9 cellular contexts compared by ENCODE assay signal in genomic region chr1:206560021-206560716, GRCh38. TPM values are rescaled to one million over a fixed set of nuclear protein-coding genes. Genes with fewer than 3 reads are reported as not detected.
A peak's percentile ranks its signal among the peaks of the same experiment; 100 is the strongest.
DNase-seq lines count a peak whose midpoint lies in the region; ATAC-seq and TF ChIP-seq lines count a peak whose summit lies in the region.
"Had no signal": no experiment of that assay in that cellular context is flagged by ENCODE, and none has a peak within 500 bp of the region (broad histone marks: within the 10 kb centered on the region; RNA-seq: fewer than 3 reads in every experiment).

No MANE protein-coding gene starts in this region.

- H3K14ac ChIP-seq in mesenchymal stem cell (ENCODE audit: low read length in 2 of 2) = no peak overlapping the region

- H3K4ac ChIP-seq in mesenchymal stem cell (ENCODE audit: low read depth in 1 of 2, low read length in 2 of 2) = no peak overlapping the region

- intact Hi-C loops in activated naive CD4-positive, alpha-beta T cell treated with anti-CD3 and anti-CD28 coated beads for 36 hours (cut with micrococcal nuclease) = loop anchor here (1.0 kb wide), 1 partner anchor 8 kb away; no protein-coding TSS in a partner anchor
- intact Hi-C loops in transverse colon (cut with DNase I; ENCODE audit: low total_unique reads) = no loop called here

- WGBS in mesenchymal stem cell = 60% methylated on average over 10 of the region's 10 CpGs
- WGBS in transverse colon (ENCODE audit: low coverage in 1 of 2), 2 donors = 57 to 65% methylated on average over 8 to 10 of the region's 10 CpGs

- DNase-seq in activated naive CD4-positive, alpha-beta T cell treated with anti-CD3 and anti-CD28 coated beads for 36 hours = peak; percentile 83
- no peak for DNase-seq in activated naive CD4-positive, alpha-beta T cell treated with anti-CD3 and anti-CD28 coated beads, Interleukin-2, amount 50 U/mL, for 16 hours
- DNase-seq in mesenchymal stem cell (peak; percentile 38), transverse colon (no peak), NCI-H345 (lab: John Stamatoyannopoulos, UW) (no peak)

- H3K36me3 Mint-ChIP-seq in activated naive CD4-positive, alpha-beta T cell treated with anti-CD3 and anti-CD28 coated beads for 36 hours (ENCODE audit: low read depth) = peaks cover 80% of the 10 kb centered on the region
- H3K36me3 Mint-ChIP-seq in activated T-helper 17 cell treated with anti-CD3 and anti-CD28 coated beads, Interleukin-2, amount 50 U/mL, for 72 hours (ENCODE audit: low read depth) = peaks cover 88% of the 10 kb centered on the region

- in situ Hi-C loops in transverse colon (cut with MboI; ENCODE audit: low pct_ligation_motif_present in 1 of 4, low pct_unique_long_range_greater_than_20kb in 1 of 4, low sequenced_read_pairs in 3 of 4) = no loop called here

- no peak overlapping the region for H3K18ac ChIP-seq in mesenchymal stem cell (ENCODE audit: low read depth in 1 of 2, low read length in 2 of 2)

- no peak overlapping the region for H2BK120ac ChIP-seq in mesenchymal stem cell (ENCODE audit: low read depth, low read length)

- H3K27me3 ChIP-seq in mesenchymal stem cell (ENCODE audit: control insufficient read depth in 1 of 2, insufficient read depth in 1 of 2, low read length in 2 of 2) = peaks cover 3 to 26% of the 10 kb centered on the region in 2 experiments
- H3K27me3 ChIP-seq in transverse colon = no peaks in the 10 kb centered on the region
- H3K27me3 ChIP-seq: dorsolateral prefrontal cortex had no signal

- no peak overlapping the region for H3K9ac ChIP-seq in mesenchymal stem cell (ENCODE audit: low read length)

- H3K4me1 ChIP-seq in mesenchymal stem cell (ENCODE audit: control insufficient read depth, insufficient read depth, low read depth, low read length) (peaks cover 13% of the 10 kb centered on the region), transverse colon (peaks cover 10 to 65% (median 27%) of the 10 kb centered on the region in 4 donors)

- peak overlapping the region; percentile 13 for H2BK15ac ChIP-seq in mesenchymal stem cell (ENCODE audit: low read depth, poor library complexity, severe bottlenecking)

- H3K27me3 Mint-ChIP-seq in activated naive CD4-positive, alpha-beta T cell treated with anti-CD3 and anti-CD28 coated beads for 36 hours (ENCODE audit: low read depth) = no peaks in the 10 kb centered on the region
- H3K27me3 Mint-ChIP-seq in activated T-helper 17 cell treated with anti-CD3 and anti-CD28 coated beads, Interleukin-2, amount 50 U/mL, for 72 hours = no peaks in the 10 kb centered on the region

- peaks cover 57% of the 10 kb centered on the region for H3K4me1 Mint-ChIP-seq in activated naive CD4-positive, alpha-beta T cell treated with anti-CD3 and anti-CD28 coated beads for 36 hours (ENCODE audit: low read depth)
- peaks cover 36% of the 10 kb centered on the region for H3K4me1 Mint-ChIP-seq in activated T-helper 17 cell treated with anti-CD3 and anti-CD28 coated beads, Interleukin-2, amount 50 U/mL, for 72 hours

- CTCF ChIA-PET in activated naive CD4-positive, alpha-beta T cell treated with anti-CD3 and anti-CD28 coated beads for 36 hours (lab: Charles Lee) = interaction anchor here (0.6 to 21.2 kb wide), 6 partner anchors 9 to 52 kb away, joined by 3 to 511 read pairs (median 4); partner anchors contain the start of gene EIF2D

- H3K4me2 ChIP-seq in mesenchymal stem cell (ENCODE audit: low read length, poor library complexity, severe bottlenecking) = no peak overlapping the region

- peak overlapping the region; percentile 96 for H3K4me3 Mint-ChIP-seq in activated naive CD4-positive, alpha-beta T cell treated with anti-CD3 and anti-CD28 coated beads for 36 hours
- peak overlapping the region; percentile 84 for H3K4me3 Mint-ChIP-seq in activated T-helper 17 cell treated with anti-CD3 and anti-CD28 coated beads, Interleukin-2, amount 50 U/mL, for 72 hours

- peak overlapping the region; percentile 100 for H3K27ac Mint-ChIP-seq in activated naive CD4-positive, alpha-beta T cell treated with anti-CD3 and anti-CD28 coated beads for 36 hours
- H3K27ac Mint-ChIP-seq in activated T-helper 17 cell treated with anti-CD3 and anti-CD28 coated beads, Interleukin-2, amount 50 U/mL, for 72 hours = peak overlapping the region; percentile 84

- H3K23ac ChIP-seq in mesenchymal stem cell (ENCODE audit: low read length in 2 of 2) = no peak overlapping the region

- no peak overlapping the region for H4K8ac ChIP-seq in mesenchymal stem cell (ENCODE audit: low read length)

- no peaks in the 10 kb centered on the region for H3K9me3 Mint-ChIP-seq in activated naive CD4-positive, alpha-beta T cell treated with anti-CD3 and anti-CD28 coated beads for 36 hours
- H3K9me3 Mint-ChIP-seq in activated T-helper 17 cell treated with anti-CD3 and anti-CD28 coated beads, Interleukin-2, amount 50 U/mL, for 72 hours = no peaks in the 10 kb centered on the region

- H3K79me1 ChIP-seq in mesenchymal stem cell (replicated peaks; ENCODE audit: low read length, poor library complexity, severe bottlenecking) = no peaks in the 10 kb centered on the region

- H3K4me3 ChIP-seq in mesenchymal stem cell (ENCODE audit: insufficient read depth in 1 of 2, low read depth in 1 of 2, low read length in 2 of 2) = no peak overlapping the region
- peak overlapping the region in 1 of 4 donors; percentile 80 for H3K4me3 ChIP-seq in transverse colon

- no peak overlapping the region for H3K27ac ChIP-seq in mesenchymal stem cell (ENCODE audit: low read length, poor library complexity, severe bottlenecking)
- H3K27ac ChIP-seq in transverse colon = peak overlapping the region; percentile 78 to 88 (median 83)

- no peak for TF ChIP-seq POLR2A in transverse colon (IDR thresholded peaks at IDR 0.05)

- no peak overlapping the region for H2AK5ac ChIP-seq in mesenchymal stem cell (ENCODE audit: low read length, severe bottlenecking)

- H2AFZ ChIP-seq in mesenchymal stem cell (ENCODE audit: low read depth, low read length) = no peak overlapping the region

- H3K9me3 ChIP-seq in mesenchymal stem cell (ENCODE audit: control insufficient read depth, low read length) (no peaks in the 10 kb centered on the region), transverse colon (no peaks in the 10 kb centered on the region)

- no peak for TF ChIP-seq CTCF in transverse colon (IDR thresholded peaks at IDR 0.05)

- no peak overlapping the region for H4K91ac ChIP-seq in mesenchymal stem cell (ENCODE audit: low read length)

- H2BK12ac ChIP-seq in mesenchymal stem cell (ENCODE audit: low read length in 2 of 2) = no peak overlapping the region

- peak; percentile 16 for ATAC-seq in activated T-helper 17 cell treated with anti-CD3 and anti-CD28 coated beads, Interleukin-2, amount 50 U/mL, for 72 hours (replicated peaks)
- no peak for ATAC-seq in HG03521 (IDR thresholded peaks at IDR 0.05; ENCODE audit: unreplicated experiment)
- no peak for ATAC-seq in HG03135 (IDR thresholded peaks at IDR 0.05; ENCODE audit: unreplicated experiment)

- no peak overlapping the region for H2BK5ac ChIP-seq in mesenchymal stem cell (ENCODE audit: low read depth, low read length, poor library complexity, severe bottlenecking)

- H3K36me3 ChIP-seq in mesenchymal stem cell (ENCODE audit: control insufficient read depth in 1 of 2, insufficient read depth in 2 of 2, low read depth in 1 of 2, low read length in 2 of 2) = no peaks in the 10 kb centered on the region
- no peaks in the 10 kb centered on the region for H3K36me3 ChIP-seq in transverse colon

- TF ChIP-seq EP300 in transverse colon (IDR thresholded peaks at IDR 0.05; ENCODE audit: low read depth) = no peak

RNA-seq across cellular contexts. Expression of gene EIF2D, which starts 52.1 kb away (rescaled TPM):
- 100 to 1,000 TPM; 116 to 122 TPM for total RNA-seq in activated naive CD4-positive, alpha-beta T cell treated with anti-CD3 and anti-CD28 coated beads for 36 hours
- 10 to 100 TPM; 63.4 to 64.9 TPM for total RNA-seq in activated T-helper 17 cell treated with anti-CD3 and anti-CD28 coated beads, Interleukin-2, amount 50 U/mL, for 72 hours
- polyA plus RNA-seq in mesenchymal stem cell (2013, experiment 1 of 2) = 35.2 TPM
- 37.7 TPM for polyA plus RNA-seq in mesenchymal stem cell (2013, experiment 2 of 2)
- total RNA-seq in transverse colon = 10 to 100 TPM; 20.9 to 57.3 (median 39.5) TPM

RNA-seq across cellular contexts. Expression of gene RASSF5, which starts 52.8 kb away (rescaled TPM):
- total RNA-seq in activated naive CD4-positive, alpha-beta T cell treated with anti-CD3 and anti-CD28 coated beads for 36 hours = 100 to 1,000 TPM; 257 to 258 TPM
- 100 to 1,000 TPM; 162 to 227 TPM for total RNA-seq in activated T-helper 17 cell treated with anti-CD3 and anti-CD28 coated beads, Interleukin-2, amount 50 U/mL, for 72 hours
- 0.93 TPM for polyA plus RNA-seq in mesenchymal stem cell (2013, experiment 1 of 2)
- 1.2 TPM for polyA plus RNA-seq in mesenchymal stem cell (2013, experiment 2 of 2)
- total RNA-seq in transverse colon = 10 to 100 TPM in 1 of 4 donors, 1 to 10 TPM in 3; 4.6 to 14.0 (median 7.8) TPM

Comparison
In these comparisons a context has a peak if more than half of its experiments do, and no peak if none do; other contexts are left out.
1. DNase-seq: peak in activated naive CD4-positive, alpha-beta T cell treated with anti-CD3 and anti-CD28 coated beads for 36 hours (single experiment) and mesenchymal stem cell (single experiment); none in activated naive CD4-positive, alpha-beta T cell treated with anti-CD3 and anti-CD28 coated beads, Interleukin-2, amount 50 U/mL, for 16 hours (single experiment), transverse colon (single experiment) and NCI-H345 (single experiment).
2. RNA of gene RASSF5, which starts 52.8 kb away (total RNA-seq): 257 to 258 TPM in activated naive CD4-positive, alpha-beta T cell treated with anti-CD3 and anti-CD28 coated beads for 36 hours and 162 to 227 TPM in activated T-helper 17 cell treated with anti-CD3 and anti-CD28 coated beads, Interleukin-2, amount 50 U/mL, for 72 hours; 4.6 to 14.0 TPM in transverse colon; every median in the first group is over 10 times any median in the second.